ENCODE assay signal across 25 cellular contexts in genomic region chr16:61871837-61872777, GRCh38.
DNase-seq lines count a peak whose midpoint lies in the region; FAIRE-seq and TF ChIP-seq lines count a peak whose summit lies in the region.
"Had no signal": no experiment of that assay in that cellular context is flagged by ENCODE, and none has a peak within 500 bp of the region (broad histone marks: within the 10 kb centered on the region; RNA-seq: fewer than 3 reads in every experiment).

No MANE protein-coding gene starts in this region.

- H3T11ph ChIP-seq in H9 (ENCODE audit: low read length), result no peak overlapping the region

- H3K9me3 Mint-ChIP-seq in H9 (peaks cover 0 to 8% of the 10 kb centered on the region in 2 experiments; a peak in 2 of 5 replicates), neural progenitor cell (no peaks in the 10 kb centered on the region)

- H2AFZ ChIP-seq in H9 (ENCODE audit: low read length) (no peak overlapping the region), neural progenitor cell (replicated peaks) (no peak overlapping the region)
- H2AFZ ChIP-seq: GM23248 had no signal

- H3K4me1 ChIP-seq in H9 (ENCODE audit: insufficient read depth, low read length) (peaks cover 2% of the 10 kb centered on the region; the same call in 1 of the 2 replicates), iPS DF 6.9 (ENCODE audit: control insufficient read depth, insufficient read depth, low read length) (no peaks in the 10 kb centered on the region), neural progenitor cell (peaks cover 24% of the 10 kb centered on the region), stomach (no peaks in the 10 kb centered on the region)
- H3K4me1 ChIP-seq: A549; BLaER1 treated with 17β-estradiol and CSF1 and Interleukin-3, amounts not matched to agents 10 nM and 100 nM had no signal

- H3F3A ChIP-seq in neural progenitor cell (ENCODE audit: low read depth), result peaks cover 12% of the 10 kb centered on the region

- H3K79me2 ChIP-seq in H9 (ENCODE audit: insufficient read depth, low read length) (0 out of 2 replicates have a peak, but pooled peaks cover 2% of the 10 kb centered on the region), neural progenitor cell (ENCODE audit: low read depth) (no peaks in the 10 kb centered on the region)

- no peak overlapping the region for H3K14ac ChIP-seq in H9 (ENCODE audit: insufficient read depth, low read length)

- no peak for TF ChIP-seq POLR2A in stomach (IDR thresholded peaks at IDR 0.05)

- H2AK5ac ChIP-seq in H9 (ENCODE audit: insufficient read length, low read length), result no peak overlapping the region

- no peak overlapping the region for H2BK12ac ChIP-seq in H9 (ENCODE audit: insufficient read length, low read depth, low read length)

- H3K56ac ChIP-seq in H9 (ENCODE audit: insufficient read length, low read depth, low read length), result no peak overlapping the region

- H4K20me1 ChIP-seq in H9 (ENCODE audit: control insufficient read depth, insufficient read depth, insufficient read length) (no peaks in the 10 kb centered on the region), neural progenitor cell (ENCODE audit: low read depth) (no peaks in the 10 kb centered on the region)
- H4K20me1 ChIP-seq: BLaER1 treated with 17β-estradiol and CSF1 and Interleukin-3, amounts not matched to agents 10 nM and 100 nM had no signal

- H4K8ac ChIP-seq in H9 (replicated peaks; ENCODE audit: insufficient read length, low read depth, low read length), result no peak overlapping the region

- H3K27ac Mint-ChIP-seq in H9 (peak overlapping the region; percentile 90 to 99 (median 94)), neural progenitor cell (no peak overlapping the region)
- H3K27ac Mint-ChIP-seq: CD4-positive, alpha-beta T cell had no signal

- FAIRE-seq in colon (lab: Jason Lieb, UNC), result peak; percentile 45
- FAIRE-seq: A549, D721Med, GM12878, HepG2 had no signal

- no CpG with 5 or more reads among the region's 6 CpGs for WGBS in H9 (ENCODE audit: extremely low coverage, insufficient read length, low lambda C conversion rate)
- WGBS in iPS DF 6.9 (ENCODE audit: insufficient coverage, insufficient read length), result no CpG with 5 or more reads among the region's 6 CpGs
- WGBS in stomach, 5 donors, result 61 to 76% (median 69%) methylated on average over 6 of the region's 6 CpGs

- H3K4ac ChIP-seq in H9 (ENCODE audit: low read depth, low read length), result no peak overlapping the region

- H3K9me3 ChIP-seq in H9 (ENCODE audit: control insufficient read depth, low read depth, low read length), result no peaks in the 10 kb centered on the region
- no peaks in the 10 kb centered on the region for H3K9me3 ChIP-seq in iPS DF 6.9 (ENCODE audit: control insufficient read depth, insufficient read depth, low read length)
- no peaks in the 10 kb centered on the region for H3K9me3 ChIP-seq in neural progenitor cell (ENCODE audit: low read depth)
- peaks cover 0 to 4% (median 0%) of the 10 kb centered on the region in 4 donors for H3K9me3 ChIP-seq in stomach
- H3K9me3 ChIP-seq: A549; BLaER1 treated with 17β-estradiol and CSF1 and Interleukin-3, amounts not matched to agents 10 nM and 100 nM had no signal

- peaks cover 0 to 2% (median 2%) of the 10 kb centered on the region in 3 experiments; a peak in 1 of 7 replicates for H3K36me3 Mint-ChIP-seq in H9 (ENCODE audit: insufficient read depth in 1 of 3, low read depth in 3 of 3)
- no peaks in the 10 kb centered on the region for H3K36me3 Mint-ChIP-seq in neural progenitor cell

- H3K79me1 ChIP-seq in H9 (ENCODE audit: insufficient read depth, low read depth, low read length, poor library complexity, severe bottlenecking), result no peaks in the 10 kb centered on the region

- no peaks in the 10 kb centered on the region for H3K27me3 ChIP-seq in H9 (ENCODE audit: insufficient read depth, low read length)
- no peaks in the 10 kb centered on the region for H3K27me3 ChIP-seq in iPS DF 6.9 (ENCODE audit: control insufficient read depth, insufficient read depth, low read length)
- no peaks in the 10 kb centered on the region for H3K27me3 ChIP-seq in neural progenitor cell
- H3K27me3 ChIP-seq in stomach, result no peaks in the 10 kb centered on the region
- H3K27me3 ChIP-seq: BLaER1 treated with 17β-estradiol and CSF1 and Interleukin-3, amounts not matched to agents 10 nM and 100 nM had no signal

- H3K4me2 ChIP-seq in H9 (ENCODE audit: insufficient read depth, insufficient read length, low read length) (peak overlapping the region; percentile 53), neural progenitor cell (peak overlapping the region; percentile 23)
- H3K4me2 ChIP-seq: A549 had no signal

- no peak overlapping the region for H2BK120ac ChIP-seq in H9 (ENCODE audit: low read depth, low read length, poor library complexity, severe bottlenecking)

- no peaks in the 10 kb centered on the region for H3K36me3 ChIP-seq in iPS DF 6.9 (ENCODE audit: control insufficient read depth, insufficient read depth, low read length)
- no peaks in the 10 kb centered on the region for H3K36me3 ChIP-seq in neural progenitor cell
- H3K36me3 ChIP-seq in stomach, result no peaks in the 10 kb centered on the region
- H3K36me3 ChIP-seq: BLaER1 treated with 17β-estradiol and CSF1 and Interleukin-3, amounts not matched to agents 10 nM and 100 nM had no signal

- H3K18ac ChIP-seq in H9 (ENCODE audit: insufficient read length, low read depth, low read length), result no peak overlapping the region

- intact Hi-C loops in stomach (cut with DNase I; ENCODE audit: low total_unique reads), result no loop called here

- H4K91ac ChIP-seq in H9 (ENCODE audit: insufficient read length, low read depth, low read length), result no peak overlapping the region

- no peaks in the 10 kb centered on the region for H3K23me2 ChIP-seq in H9 (ENCODE audit: insufficient read length, low read depth, low read length, poor library complexity, severe bottlenecking)

- peak; percentile 35 for DNase-seq in H9
- DNase-seq in iPS DF 6.9 (ENCODE audit: low read depth, low spot score), result peak; percentile 39
- peak; percentile 7 for DNase-seq in neural progenitor cell (ENCODE audit: low spot score)
- no peak for DNase-seq in islet precursor cell
- no peak for DNase-seq in stomach
- no peak for DNase-seq in NCI-H2081 (lab: John Stamatoyannopoulos, UW)
- DNase-seq: AML-193; CD4-positive, alpha-beta T cell; GM23248; HCEC 1CT; Karpas-422; NCI-H1105; NCI-H1436 treated with DMSO at 0.1 percent for 48 hours; NCI-H1930; NCI-H446 treated with DMSO at 0.1 percent for 48 hours; NCI-H526; NCI-H82; SHP77 had no signal

- H3K23ac ChIP-seq in H9 (ENCODE audit: insufficient read length, low read depth, low read length), result no peak overlapping the region

- H2BK20ac ChIP-seq in H9 (ENCODE audit: low read depth, low read length, poor library complexity, severe bottlenecking), result no peak overlapping the region

- H3K27ac ChIP-seq in H9 (ENCODE audit: insufficient read length, low read depth, low read length) (peak overlapping the region; percentile 86), iPS DF 6.9 (ENCODE audit: low read length) (no peak overlapping the region), neural progenitor cell (no peak overlapping the region), stomach (no peak overlapping the region)
- H3K27ac ChIP-seq: A549; BLaER1 treated with 17β-estradiol and CSF1 and Interleukin-3, amounts not matched to agents 10 nM and 100 nM; GM23248; RWPE1 had no signal

- no peak overlapping the region for H2BK5ac ChIP-seq in H9 (ENCODE audit: insufficient read length, low read length)

- H3K4me3 ChIP-seq in iPS DF 6.9 (ENCODE audit: low read length) (no peak overlapping the region), neural progenitor cell (no peak overlapping the region), stomach (no peak overlapping the region)
- H3K4me3 ChIP-seq: A549; BLaER1 treated with 17β-estradiol and CSF1 and Interleukin-3, amounts not matched to agents 10 nM and 100 nM; GM12878; GM23248 had no signal

- no peak for TF ChIP-seq EP300 in stomach (IDR thresholded peaks at IDR 0.05)

- H4K5ac ChIP-seq in H9 (ENCODE audit: insufficient read length, low read depth, low read length), result no peak overlapping the region

- H3K27me3 Mint-ChIP-seq in H9 (ENCODE audit: low read depth) (no peaks in the 10 kb centered on the region), neural progenitor cell (ENCODE audit: insufficient read depth, low read depth) (no peaks in the 10 kb centered on the region)
- H3K27me3 Mint-ChIP-seq: CD4-positive, alpha-beta T cell had no signal

- H3K4me3 Mint-ChIP-seq in H9 (peak overlapping the region; percentile 46 to 64; a peak in 4 of 5 replicates), neural progenitor cell (no peak overlapping the region)
- H3K4me3 Mint-ChIP-seq: CD4-positive, alpha-beta T cell had no signal

- TF ChIP-seq CTCF in H9 (conservative IDR thresholded peaks at IDR 0.05), result no peak
- TF ChIP-seq CTCF in neural progenitor cell (IDR thresholded peaks at IDR 0.05), result no peak
- TF ChIP-seq CTCF in stomach (IDR thresholded peaks at IDR 0.05), result no peak

- H3K9ac ChIP-seq in H9 (ENCODE audit: extremely low read depth, insufficient read length, low read length) (no peak overlapping the region), neural progenitor cell (no peak overlapping the region)
- H3K9ac ChIP-seq: BLaER1 treated with 17β-estradiol and CSF1 and Interleukin-3, amounts not matched to agents 10 nM and 100 nM; GM23248 had no signal

- no peak overlapping the region for H2BK15ac ChIP-seq in H9 (ENCODE audit: low read depth, low read length)

- H3K4me1 Mint-ChIP-seq in H9, result peaks cover 40 to 41% of the 10 kb centered on the region in 2 experiments
- peaks cover 3% of the 10 kb centered on the region for H3K4me1 Mint-ChIP-seq in neural progenitor cell

Comparison
In these comparisons a context has a peak if more than half of its experiments do, and no peak if none do; other contexts are left out.
1. DNase-seq: peak in H9 (single experiment), iPS DF 6.9 (single experiment) and neural progenitor cell (single experiment); none in islet precursor cell (single experiment), stomach (single experiment) and NCI-H2081 (0 of 2).